ENCODE assay signal across 8 cellular contexts in genomic region chrX:16882702-16883486, GRCh38. TPM values are rescaled to one million over a fixed set of nuclear protein-coding genes. Genes with fewer than 3 reads are reported as not detected.
DNase-seq lines count a peak whose midpoint lies in the region; ATAC-seq, FAIRE-seq and TF ChIP-seq lines count a peak whose summit lies in the region.

No MANE protein-coding gene starts in this region.

- TF ChIP-seq CTCF in HepG2 (CRISPR knock-in tag; IDR thresholded peaks at IDR 0.05), result peak; percentile 61

- H3K9ac ChIP-seq in HepG2 (ENCODE audit: insufficient read depth, low read depth, low read length), result 0 out of 2 replicates have a peak overlapping the region, but pooled peaks have one; percentile 10

- peak overlapping the region; percentile 55 to 70 (median 55); a peak in 5 of 6 replicates for H3K4me3 ChIP-seq in HepG2 (replicated peaks in 1 of 3; ENCODE audit: insufficient read depth in 1 of 3, low read depth in 2 of 3, low read length in 3 of 3)

- no peak for FAIRE-seq in HepG2 (lab: Jason Lieb, UNC)

- CTCF ChIA-PET in HepG2 (lab: Yijun Ruan, JAX; ENCODE audit: low intra/inter-chr PET ratio, low total read pairs), result interaction anchor here (2.8 kb wide), 1 partner anchor 164 kb away, joined by 12 read pairs; no protein-coding TSS in a partner anchor

- H3K27ac ChIP-seq in HepG2 (ENCODE audit: extremely low read length, insufficient read depth, low read length), result no peak overlapping the region

- no peaks in the 10 kb centered on the region for H4K20me1 ChIP-seq in HepG2 (ENCODE audit: insufficient read depth, low read length)

- intact Hi-C loops in HepG2 (cut with micrococcal nuclease; ENCODE audit: unreplicated experiment), result loop anchor here (1.0 kb wide), 1 partner anchor 163 kb away; no protein-coding TSS in a partner anchor

- TF ChIP-seq EP300 in HepG2 (IDR thresholded peaks at IDR 0.05; ENCODE audit: low read depth in 2 of 2, low read length in 2 of 2), result no peak
- no peak for TF ChIP-seq EP300 in HepG2 (CRISPR knock-in tag; IDR thresholded peaks at IDR 0.05; ENCODE audit: borderline replicate concordance)

- no peak for TF ChIP-seq POLR2A in HepG2 (IDR thresholded peaks at IDR 0.05; ENCODE audit: insufficient read depth in 1 of 2, low read depth in 2 of 2, low read length in 2 of 2)

- peak overlapping the region; percentile 88 for H2AFZ ChIP-seq in HepG2 (ENCODE audit: low read length)

- H3K79me2 ChIP-seq in HepG2 (ENCODE audit: insufficient read depth, low read length), result no peaks in the 10 kb centered on the region

- no TSS peak for BruUV-seq in HepG2 (replicated peaks; lab: Mats Ljungman, UMichigan)

- no peaks in the 10 kb centered on the region for H3K27me3 ChIP-seq in HepG2 (ENCODE audit: control insufficient read depth in 1 of 2, insufficient read depth in 2 of 2, low read length in 2 of 2)

- in situ Hi-C loops in HepG2 (cut with HindIII; ENCODE audit: extremely low pct_ligation_motif_present, low pct_unique_long_range_greater_than_20kb), result no loop called here

- TF ChIP-seq RAD21 in HepG2 (CRISPR knock-in tag; IDR thresholded peaks at IDR 0.05), result no peak

- H3K9me3 ChIP-seq in HepG2 (ENCODE audit: low read length), result no peaks in the 10 kb centered on the region

- POLR2A ChIA-PET in HepG2 (lab: Yijun Ruan, JAX), result interaction anchor here (0.5 to 1.6 kb wide), 3 partner anchors 12 to 854 kb away, joined by 3 to 6 read pairs (median 3); partner anchors contain the start of gene SCML1

- 2% methylated on average over 15 of the region's 27 CpGs for WGBS in HepG2 (ENCODE audit: low lambda C conversion rate)

- DNase-seq in AG08395 (ENCODE audit: low spot score) (peak; percentile 57), NCI-H526 (lab: John Stamatoyannopoulos, UW) (peak; percentile 90 to 93), dermis blood vessel endothelial cell (peak; percentile 77), HepG2 (ENCODE audit: low spot score) (peak; percentile 44)
- DNase-seq in activated CD4-positive, alpha-beta T cell treated with anti-CD3 and anti-CD28 coated beads, Interleukin-2, amount 50 U/mL, for 1 hour, result peak; percentile 72
- peak; percentile 70 for DNase-seq in stimulated activated CD4-positive, alpha-beta T cell treated with anti-CD3 and anti-CD28 coated beads, Interleukin-4, amount 100 ng/mL, for 1 hour

- H3K4me2 ChIP-seq in HepG2 (ENCODE audit: low read depth, low read length), result peak overlapping the region; percentile 85

- ATAC-seq in GM18873 (IDR thresholded peaks at IDR 0.05; ENCODE audit: low FRiP score, unreplicated experiment) (peak; percentile 50), HG03439 (IDR thresholded peaks at IDR 0.05; ENCODE audit: unreplicated experiment) (peak; percentile 79), HepG2 (peak; percentile 95)

- no peaks in the 10 kb centered on the region for H3K4me1 ChIP-seq in HepG2 (ENCODE audit: insufficient read depth, low read length)

- no peaks in the 10 kb centered on the region for H3K36me3 ChIP-seq in HepG2 (replicated peaks in 1 of 2; ENCODE audit: control insufficient read depth in 1 of 2, insufficient read depth in 2 of 2, low read length in 2 of 2)

TF ChIP-seq in HepG2, 621 proteins besides CTCF, POLR2A, EP300 and RAD21 (continues in another document):
- TF ChIP-seq ZNF276 (CRISPR knock-in tag; IDR thresholded peaks at IDR 0.05; ENCODE audit: low read depth) (no peak), MXD1 (CRISPR knock-in tag; IDR thresholded peaks at IDR 0.05) (no peak), NFYB (CRISPR knock-in tag; IDR thresholded peaks at IDR 0.05) (no peak), ZNF784 (CRISPR knock-in tag; IDR thresholded peaks at IDR 0.05; ENCODE audit: borderline replicate concordance) (no peak), HNRNPUL1 (IDR thresholded peaks at IDR 0.05; ENCODE audit: low read depth, low read length) (no peak), KAT7 (CRISPR knock-in tag; IDR thresholded peaks at IDR 0.05; ENCODE audit: borderline replicate concordance) (no peak), ZNF674 (CRISPR knock-in tag; IDR thresholded peaks at IDR 0.05; ENCODE audit: low read depth) (no peak), ETS1 (CRISPR knock-in tag; IDR thresholded peaks at IDR 0.05) (no peak), TEF (CRISPR knock-in tag; IDR thresholded peaks at IDR 0.05) (no peak), GATAD1 (CRISPR knock-in tag; IDR thresholded peaks at IDR 0.05) (no peak), BRF2 (CRISPR knock-in tag; IDR thresholded peaks at IDR 0.05) (no peak), ZFP37 (CRISPR knock-in tag; IDR thresholded peaks at IDR 0.05; ENCODE audit: borderline replicate concordance) (no peak)

RNA-seq across cellular contexts. Expression of gene RBBP7, which starts 12.7 kb away (rescaled TPM):
- 79.8 and 113 TPM in 2 replicates for total RNA-seq in dermis blood vessel endothelial cell
- 145 and 193 TPM in 2 replicates for total RNA-seq in HepG2 (2016; rRNA removed; fragmentation: Illumina TruSeq; extraction: Trizol)
- 57.4 and 66.6 TPM in 2 replicates for total RNA-seq in HepG2 (2016; cell fraction: cytosol; rRNA removed; fragmentation: Illumina TruSeq; extraction: Trizol; ENCODE audit: low read depth)
- 156 and 189 TPM in 2 replicates for total RNA-seq in HepG2 (2016; cell fraction: insoluble cytoplasmic fraction; rRNA removed; fragmentation: Illumina TruSeq; extraction: Trizol)
- 80.3 and 86.8 TPM in 2 replicates for total RNA-seq in HepG2 (2016; cell fraction: membrane; rRNA removed; fragmentation: Illumina TruSeq; extraction: Trizol)
- 80.6 and 89.8 TPM in 2 replicates for total RNA-seq in HepG2 (2016; cell fraction: nucleus; rRNA removed; fragmentation: Illumina TruSeq; extraction: Trizol)
- 80.1 and 89.5 TPM in 2 replicates for polyA plus RNA-seq in HepG2 (2011; rRNA removed)
- polyA plus RNA-seq in HepG2 (2011; cell fraction: cytosol; rRNA removed), result 53.0 and 73.9 TPM in 2 replicates
- polyA plus RNA-seq in HepG2 (2011; cell fraction: nucleus; rRNA removed), result 52.9 and 88.1 TPM in 2 replicates
- 92.8 and 105 TPM in 2 replicates for polyA plus RNA-seq in HepG2 (2012)
- polyA plus RNA-seq in HepG2 (2016; cell fraction: cytosol; fragmentation: Illumina TruSeq; extraction: Trizol; ENCODE audit: low read depth), result 39.1 and 41.4 TPM in 2 replicates
- polyA plus RNA-seq in HepG2 (2016; cell fraction: insoluble cytoplasmic fraction; fragmentation: Illumina TruSeq; extraction: Trizol; ENCODE audit: low read depth), result 192 and 194 TPM in 2 replicates
- polyA plus RNA-seq in HepG2 (2016; cell fraction: membrane; fragmentation: Illumina TruSeq; extraction: Trizol; ENCODE audit: low read depth), result 60.3 and 64.4 TPM in 2 replicates
- 149 and 156 TPM in 2 replicates for polyA plus RNA-seq in HepG2 (2016; cell fraction: nucleus; fragmentation: Illumina TruSeq; extraction: Trizol; ENCODE audit: insufficient read depth, low read depth)
- 67.0 and 365 TPM in 2 replicates for polyA minus RNA-seq in HepG2 (2011; rRNA and poly(A)+ RNA removed; ENCODE audit: low replicate concordance)
- 38.9 and 41.2 TPM in 2 replicates for polyA minus RNA-seq in HepG2 (2011; cell fraction: cytosol; rRNA and poly(A)+ RNA removed)
- 47.3 and 54.2 TPM in 2 replicates for polyA minus RNA-seq in HepG2 (2011; cell fraction: nucleus; rRNA and poly(A)+ RNA removed)
